In the genomic region with DNA sequence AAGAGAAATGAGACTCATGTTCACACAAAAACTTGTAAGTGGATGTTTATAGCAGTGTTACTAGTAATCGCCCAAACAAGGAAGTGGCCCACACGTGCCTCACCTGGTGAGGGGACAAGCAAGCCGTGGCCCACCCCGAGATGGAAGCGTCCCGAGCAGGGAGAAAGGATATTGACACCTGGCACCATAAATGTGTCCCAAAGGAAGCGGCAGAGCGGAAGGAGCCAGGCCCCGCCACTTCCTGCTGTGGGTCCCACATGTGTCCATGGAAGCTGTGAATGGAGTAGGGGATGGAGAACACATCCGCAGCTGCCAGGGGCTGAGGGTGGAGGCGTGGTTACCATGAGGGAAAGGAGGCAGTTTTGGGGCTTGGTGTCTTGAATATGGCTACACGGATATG, we compare ENCODE assay signal across 23 cellular contexts. TPM values are rescaled to one million over a fixed set of nuclear protein-coding genes. Genes with fewer than 3 reads are reported as not detected.
"Had no signal": no experiment of that assay in that cellular context is flagged by ENCODE, and none has a peak within 500 bp of the region (broad histone marks: within the 10 kb centered on the region; RNA-seq: fewer than 3 reads in every experiment).

No MANE protein-coding gene starts in this region.

- H3K27me3 ChIP-seq: MG63, SJSA1 had no signal

- DNase-seq: IMR-90, Karpas-422, KG1, MG63, NCI-H1092 treated with DMSO at 0.1 percent for 48 hours, NCI-H1436, NCI-H187, NCI-H2029, NCI-H2081 treated with DMSO at 0.1 percent for 48 hours, NCI-H2171, NCI-H226, NCI-H446, NCI-H510A, NCI-H524 treated with DMSO at 0.1 percent for 48 hours, NCI-H69, NCI-H774, Right ventricle myocardium superior, RPMI8226, SIG-M5 had no signal

- ATAC-seq: HepG2 had no signal

- H3K4me1 ChIP-seq: SJSA1 had no signal

- H3K4me3 ChIP-seq: MG63, SJSA1, SK-N-MC had no signal

- H3K36me3 ChIP-seq: MG63, SJSA1 had no signal

- H3K27ac ChIP-seq: SJSA1, SK-N-MC had no signal

- H3K9me3 ChIP-seq: MG63, SJSA1 had no signal

RNA-seq across cellular contexts. Expression of a gene that starts 18.9 kb away (rescaled TPM):
- total RNA-seq: HepG2, HT1080, IMR-90, Right ventricle myocardium superior, SJSA1 had no signal
- polyA plus RNA-seq: HepG2, IMR-90 had no signal
